In genomic region chr6:26157838-26158580, GRCh38 we compare ENCODE assay signal across 8 cellular contexts.
DNase-seq lines count a peak whose midpoint lies in the region; ATAC-seq and TF ChIP-seq lines count a peak whose summit lies in the region.

No MANE protein-coding gene starts in this region.

- peak overlapping the region; percentile 99 for H3K27ac Mint-ChIP-seq in activated B cell treated with CpG ODN at 0.5 μM for 24 hours
- peak overlapping the region; percentile 99 for H3K27ac Mint-ChIP-seq in central memory CD8-positive, alpha-beta T cell (ENCODE audit: low read depth)

- peaks cover 57% of the 10 kb centered on the region for H3K4me1 Mint-ChIP-seq in activated B cell treated with CpG ODN at 0.5 μM for 24 hours
- peaks cover 46% of the 10 kb centered on the region for H3K4me1 Mint-ChIP-seq in central memory CD8-positive, alpha-beta T cell

- POLR2A ChIA-PET in AG04449 (lab: Yijun Ruan, JAX) (interaction anchor here (0.7 to 7.1 kb wide), 18 partner anchors 9 to 1714 kb away, joined by 3 to 293 read pairs (median 6); a partner anchor contains a TSS), activated B cell treated with CpG ODN at 0.5 μM for 24 hours (lab: Charles Lee) (interaction anchor here (0.6 to 10.1 kb wide), 62 partner anchors 11 to 1736 kb away, joined by 3 to 1682 read pairs (median 16); partner anchors contain the start of gene HMGN4)

- H3K9me3 Mint-ChIP-seq in activated B cell treated with CpG ODN at 0.5 μM for 24 hours, result no peaks in the 10 kb centered on the region
- no peaks in the 10 kb centered on the region for H3K9me3 Mint-ChIP-seq in central memory CD8-positive, alpha-beta T cell

- peak overlapping the region; percentile 88 for H3K4me3 Mint-ChIP-seq in activated B cell treated with CpG ODN at 0.5 μM for 24 hours
- peak overlapping the region; percentile 86 for H3K4me3 Mint-ChIP-seq in central memory CD8-positive, alpha-beta T cell

- H3K27ac ChIP-seq in spleen, result peak overlapping the region; percentile 97 to 99 (median 98)

- ATAC-seq in GM18907 (IDR thresholded peaks at IDR 0.05; ENCODE audit: unreplicated experiment) (peak; percentile 74), HG03159 (IDR thresholded peaks at IDR 0.05; ENCODE audit: unreplicated experiment) (peak; percentile 65), activated B cell treated with CpG ODN at 0.5 μM for 24 hours (ENCODE audit: low read depth) (peak; percentile 71)
- ATAC-seq in central memory CD8-positive, alpha-beta T cell (replicated peaks; ENCODE audit: extremely low read depth, poor library complexity, severe bottlenecking), result peak; percentile 69

- no peaks in the 10 kb centered on the region for H3K27me3 Mint-ChIP-seq in activated B cell treated with CpG ODN at 0.5 μM for 24 hours
- H3K27me3 Mint-ChIP-seq in central memory CD8-positive, alpha-beta T cell, result no peaks in the 10 kb centered on the region

- H3K4me3 ChIP-seq in AG04449 (ENCODE audit: low read depth, low read length) (peak overlapping the region; percentile 74), spleen (peak overlapping the region; percentile 38 to 83 (median 54))

- no peaks in the 10 kb centered on the region for H3K9me3 ChIP-seq in spleen

- peaks cover 4 to 56% (median 39%) of the 10 kb centered on the region in 6 donors for H3K4me1 ChIP-seq in spleen

- peak; percentile 96 for DNase-seq in AG04449 (ENCODE audit: low read depth, low spot score)
- DNase-seq in NCI-H226, result peak; percentile 94
- DNase-seq in activated B cell treated with CpG ODN at 0.5 μM for 24 hours, result peak; percentile 70
- DNase-seq in central memory CD8-positive, alpha-beta T cell (ENCODE audit: low spot score in 2 of 2), result peak; percentile 85 to 93
- peak; percentile 98 for DNase-seq in iris pigment epithelial cell (ENCODE audit: low read depth)
- DNase-seq in spleen, result peak; percentile 95

- TF ChIP-seq POLR2A in spleen (IDR thresholded peaks at IDR 0.05), result peak; percentile 100

- TF ChIP-seq CTCF in AG04449 (IDR thresholded peaks at IDR 0.05; ENCODE audit: insufficient read depth, low read length, missing control alignments) (no peak), activated B cell treated with CpG ODN at 0.5 μM for 24 hours (IDR thresholded peaks at IDR 0.05) (no peak), spleen (IDR thresholded peaks at IDR 0.05 in 8 of 11, conservative IDR thresholded peaks at IDR 0.05 in 3 of 11) (peak in 3 of 11 experiments; percentile 3 to 5 (median 5))

- intact Hi-C loops in activated B cell treated with CpG ODN at 0.5 μM for 24 hours (cut with micrococcal nuclease) (loop anchor here (1.0 to 2.0 kb wide), 14 partner anchors 13 to 1735 kb away; a partner anchor contains a TSS), spleen (cut with DNase I; ENCODE audit: low total_unique reads) (loop anchor here (5.0 kb wide), 1 partner anchor 39 kb away; a partner anchor contains a TSS)

- no peaks in the 10 kb centered on the region for H3K27me3 ChIP-seq in spleen (replicated peaks in 1 of 7)

- peaks cover 0 to 5% (median 0%) of the 10 kb centered on the region in 6 donors for H3K36me3 ChIP-seq in spleen

- CTCF ChIA-PET in AG04449 (lab: Yijun Ruan, JAX) (interaction anchor here (1.2 to 3.0 kb wide), 9 partner anchors 10 to 126 kb away, joined by 3 to 12 read pairs (median 5); a partner anchor contains a TSS), activated B cell treated with CpG ODN at 0.5 μM for 24 hours (lab: Charles Lee) (interaction anchor here (1.0 to 5.9 kb wide), 8 partner anchors 12 to 437 kb away, joined by 3 to 31 read pairs (median 4); a partner anchor contains a TSS)

- WGBS in spleen, 5 donors, result 0 to 1% (median 0%) methylated on average over 36 to 37 of the region's 37 CpGs

- H3K36me3 Mint-ChIP-seq in activated B cell treated with CpG ODN at 0.5 μM for 24 hours (ENCODE audit: low read depth), result peaks cover 42% of the 10 kb centered on the region
- peaks cover 36% of the 10 kb centered on the region for H3K36me3 Mint-ChIP-seq in central memory CD8-positive, alpha-beta T cell (ENCODE audit: insufficient read depth)

Comparison
In these comparisons a context has a peak if more than half of its experiments do, and no peak if none do; other contexts are left out.
1. Peak in every context shown above with its lines: DNase-seq, ATAC-seq, H3K4me3 ChIP-seq and H3K27ac ChIP-seq.